In the genomic region with DNA sequence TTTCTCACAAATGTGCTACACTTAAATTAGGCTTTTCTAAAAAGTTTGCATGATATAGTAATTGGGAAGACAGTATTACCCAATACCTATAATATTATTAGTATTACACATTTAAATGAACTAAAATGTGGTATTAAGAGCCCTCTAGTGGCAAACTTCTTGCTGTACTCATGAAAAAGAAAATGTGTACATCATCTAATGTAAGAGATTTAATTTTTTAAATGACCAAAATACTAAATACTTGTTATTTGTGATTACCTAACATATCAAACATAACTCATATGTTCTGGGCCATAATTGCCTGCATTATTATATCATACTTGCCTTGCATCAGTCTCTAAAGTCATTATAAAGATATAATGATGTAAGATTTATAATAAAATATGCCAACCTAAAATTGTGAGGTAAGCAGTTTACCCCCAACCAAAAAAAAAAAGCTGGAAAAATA, we compare ENCODE assay signal across 8 cellular contexts.
DNase-seq lines count a peak whose midpoint lies in the region; ATAC-seq and TF ChIP-seq lines count a peak whose summit lies in the region.

No MANE protein-coding gene starts in this region.

- H3K36me3 ChIP-seq in SK-N-MC (ENCODE audit: insufficient read depth, low read length), result no peaks in the 10 kb centered on the region
- no peaks in the 10 kb centered on the region for H3K36me3 ChIP-seq in gastrocnemius medialis

- in situ Hi-C loops in gastrocnemius medialis (cut with MboI; ENCODE audit: low sequenced_read_pairs in 4 of 4), result loop anchor here in 1 of 4 donors (5.0 kb wide), 1 partner anchor 143 kb away; no protein-coding TSS in a partner anchor

- no peak for TF ChIP-seq POLR2A in gastrocnemius medialis (IDR thresholded peaks at IDR 0.05)

- no peak overlapping the region for H3K27ac ChIP-seq in SK-N-MC
- no peak overlapping the region for H3K27ac ChIP-seq in gastrocnemius medialis

- intact Hi-C loops in gastrocnemius medialis (cut with DNase I; ENCODE audit: low total_unique reads), result loop anchor here (1.0 kb wide), 1 partner anchor 139 kb away; no protein-coding TSS in a partner anchor

- no peak for ATAC-seq in gastrocnemius medialis
- ATAC-seq in HG03342 (IDR thresholded peaks at IDR 0.05; ENCODE audit: unreplicated experiment), result no peak

- no peaks in the 10 kb centered on the region for H3K4me1 ChIP-seq in gastrocnemius medialis

- DNase-seq in DMS53 treated with DMSO at 0.1 percent for 48 hours (lab: John Stamatoyannopoulos, UW; ENCODE audit: unreplicated experiment), result peak; percentile 100
- peak; percentile 72 for DNase-seq in LoVo (ENCODE audit: low spot score)
- peak; percentile 30 for DNase-seq in SK-N-MC (ENCODE audit: low read depth, low spot score)
- DNase-seq in fibroblast of the aortic adventitia (ENCODE audit: low read depth), result peak; percentile 73
- no peak for DNase-seq in gastrocnemius medialis
- DNase-seq in NCI-H187 treated with DMSO at 0.1 percent for 48 hours (lab: John Stamatoyannopoulos, UW), result no peak
- DNase-seq in stimulated activated naive CD4-positive, alpha-beta T cell treated with Interleukin-2 at 50 U/mL for 16 hours (lab: John Stamatoyannopoulos, UW), result no peak

- no peak overlapping the region for H3K4me3 ChIP-seq in SK-N-MC
- no peak overlapping the region for H3K4me3 ChIP-seq in fibroblast of the aortic adventitia (ENCODE audit: low read depth, low read length)
- H3K4me3 ChIP-seq in gastrocnemius medialis, result no peak overlapping the region

- TF ChIP-seq CTCF in fibroblast of the aortic adventitia (IDR thresholded peaks at IDR 0.05; ENCODE audit: insufficient read depth, low read length) (peak; percentile 49), gastrocnemius medialis (IDR thresholded peaks at IDR 0.05 in 4 of 5, conservative IDR thresholded peaks at IDR 0.05 in 1 of 5) (peak; percentile 19 to 57 (median 31))

- no peaks in the 10 kb centered on the region for H3K27me3 ChIP-seq in gastrocnemius medialis

- H3K9me3 ChIP-seq in SK-N-MC (ENCODE audit: low read depth, low read length) (no peaks in the 10 kb centered on the region), gastrocnemius medialis (no peaks in the 10 kb centered on the region)

- no peak overlapping the region for H3K9ac ChIP-seq in SK-N-MC (ENCODE audit: insufficient read length)

Comparison
In these comparisons a context has a peak if more than half of its experiments do, and no peak if none do; other contexts are left out.
1. DNase-seq: peak in DMS53 treated with DMSO at 0.1 percent for 48 hours (single experiment), LoVo (single experiment), SK-N-MC (single experiment) and fibroblast of the aortic adventitia (single experiment); none in gastrocnemius medialis (0 of 2), NCI-H187 treated with DMSO at 0.1 percent for 48 hours (single experiment) and stimulated activated naive CD4-positive, alpha-beta T cell treated with Interleukin-2 at 50 U/mL for 16 hours (single experiment).